ENCODE assay signal across 15 cellular contexts in genomic region chr4:8534601-8535000, GRCh38. TPM values are rescaled to one million over a fixed set of nuclear protein-coding genes. Genes with fewer than 3 reads are reported as not detected.
DNase-seq lines count a peak whose midpoint lies in the region; ATAC-seq and TF ChIP-seq lines count a peak whose summit lies in the region.
"Had no signal": no experiment of that assay in that cellular context is flagged by ENCODE, and none has a peak within 500 bp of the region (broad histone marks: within the 10 kb centered on the region; RNA-seq: fewer than 3 reads in every experiment).

No MANE protein-coding gene starts in this region.

- ATAC-seq in lower lobe of right lung (peak in 1 of 2 donors; percentile 3), GM19035 (IDR thresholded peaks at IDR 0.05; ENCODE audit: unreplicated experiment) (no peak), GM18519 (IDR thresholded peaks at IDR 0.05; ENCODE audit: low FRiP score, unreplicated experiment) (no peak)

- 0 out of 2 replicates have a peak, but pooled peaks cover 1% of the 10 kb centered on the region for H3K9me3 ChIP-seq in HUES64 (ENCODE audit: insufficient read depth, low read depth, low read length)
- H3K9me3 ChIP-seq in colonic mucosa, result no peaks in the 10 kb centered on the region
- no peaks in the 10 kb centered on the region for H3K9me3 ChIP-seq in lower lobe of right lung
- no peaks in the 10 kb centered on the region for H3K9me3 ChIP-seq in sigmoid colon
- H3K9me3 ChIP-seq: neutrophil, SK-N-SH had no signal

- WGBS in HUES64, result 78% methylated on average over 3 of the region's 3 CpGs
- 17 to 31% methylated on average over 3 of the region's 3 CpGs for WGBS in sigmoid colon, 2 donors

- TF ChIP-seq POLR2A in sigmoid colon (IDR thresholded peaks at IDR 0.05), result no peak

- TF ChIP-seq CTCF in colonic mucosa (IDR thresholded peaks at IDR 0.05) (no peak), lower lobe of right lung (IDR thresholded peaks at IDR 0.05) (no peak), sigmoid colon (IDR thresholded peaks at IDR 0.05) (no peak), GM10248 (IDR thresholded peaks at IDR 0.05; ENCODE audit: control extremely low read depth, extremely low read depth, low read depth, missing control alignments) (no peak)

- H3K4me3 ChIP-seq in HUES64 (ENCODE audit: low read length) (0 out of 2 replicates have a peak overlapping the region, but pooled peaks have one; percentile 11), colonic mucosa (no peak overlapping the region), lower lobe of right lung (no peak overlapping the region), sigmoid colon (no peak overlapping the region)
- H3K4me3 ChIP-seq: spleen had no signal

- POLR2A ChIA-PET in GM10248 (lab: Yijun Ruan, JAX), result no interaction called here

- TF ChIP-seq EP300 in sigmoid colon (IDR thresholded peaks at IDR 0.05), result no peak

- DNase-seq in colonic mucosa (no peak), lower lobe of right lung (no peak), sigmoid colon (no peak), GM10248 (ENCODE audit: extremely low spot score) (no peak), T-helper 9 cell (no peak)
- DNase-seq: DMS 273 treated with DMSO at 0.1 percent for 48 hours; effector CD8-positive, alpha-beta T cell; SK-N-SH; spleen; WERI-Rb-1 had no signal

- no peaks in the 10 kb centered on the region for H3K27me3 ChIP-seq in HUES64 (ENCODE audit: insufficient read depth, low read length)
- no peaks in the 10 kb centered on the region for H3K27me3 ChIP-seq in colonic mucosa
- no peaks in the 10 kb centered on the region for H3K27me3 ChIP-seq in lower lobe of right lung (ENCODE audit: low read depth)
- no peaks in the 10 kb centered on the region for H3K27me3 ChIP-seq in sigmoid colon
- H3K27me3 ChIP-seq: neutrophil, spleen had no signal

- H3K4me1 ChIP-seq in HUES64 (ENCODE audit: insufficient read depth, low read length) (peaks cover 22% of the 10 kb centered on the region), colonic mucosa (no peaks in the 10 kb centered on the region), lower lobe of right lung (peaks cover 31% of the 10 kb centered on the region), sigmoid colon (peaks cover 0 to 43% (median 34%) of the 10 kb centered on the region in 4 donors)

- H3K36me3 ChIP-seq in HUES64 (ENCODE audit: insufficient read depth, low read length), result no peaks in the 10 kb centered on the region
- no peaks in the 10 kb centered on the region for H3K36me3 ChIP-seq in colonic mucosa
- H3K36me3 ChIP-seq in lower lobe of right lung, result no peaks in the 10 kb centered on the region
- no peaks in the 10 kb centered on the region for H3K36me3 ChIP-seq in sigmoid colon
- H3K36me3 ChIP-seq: neutrophil, spleen, WERI-Rb-1 had no signal

- CTCF ChIA-PET in GM10248 (lab: Yijun Ruan, JAX), result interaction anchor here (1.8 kb wide), 2 partner anchors 12 to 66 kb away, joined by 5 to 6 read pairs; no protein-coding TSS in a partner anchor

- peak overlapping the region; percentile 32; the same call in 1 of the 2 replicates for H3K9ac ChIP-seq in HUES64 (ENCODE audit: low read depth, low read length)
- no peak overlapping the region for H3K9ac ChIP-seq in colonic mucosa (ENCODE audit: low read depth in 2 of 2, low read length in 2 of 2)
- H3K9ac ChIP-seq: SK-N-SH had no signal

- H3K27ac ChIP-seq in HUES64 (ENCODE audit: low read depth, low read length) (peak overlapping the region; percentile 76), colonic mucosa (peak overlapping the region; percentile 26), lower lobe of right lung (peak overlapping the region; percentile 57), sigmoid colon (peak overlapping the region in 3 of 4 donors; percentile 57 to 74 (median 61))
- H3K27ac ChIP-seq: neutrophil, WERI-Rb-1 had no signal

- intact Hi-C loops in colonic mucosa (cut with DNase I), result no loop called here
- intact Hi-C loops in lower lobe of right lung (cut with DNase I), result no loop called here
- intact Hi-C loops in sigmoid colon (cut with DNase I), result no loop called here

RNA-seq across cellular contexts. Expression of gene GPR78, which starts 45.6 kb away (rescaled TPM):
- 0.35 TPM for polyA plus RNA-seq in HUES64 (2013, experiment 1 of 2)
- 0.70 TPM for polyA plus RNA-seq in HUES64 (2013, experiment 2 of 2)
- not detected for total RNA-seq in colonic mucosa
- total RNA-seq in lower lobe of right lung, result 0.21 TPM
- total RNA-seq in sigmoid colon, result under 1 TPM in 1 of 4 donors, not detected in 3; 0.28 TPM
- polyA plus RNA-seq in sigmoid colon, result under 1 TPM in 1 of 3 donors, not detected in 2; 0.04 TPM
- total RNA-seq: activated CD8-positive, alpha-beta memory T cell treated with anti-CD3 and anti-CD28 coated beads for 36 hours had no signal
- polyA plus RNA-seq: SK-N-SH had no signal

RNA-seq across cellular contexts. Expression of gene CPZ, which starts 58.0 kb away (rescaled TPM):
- 9.1 TPM for polyA plus RNA-seq in HUES64 (2013, experiment 1 of 2)
- polyA plus RNA-seq in HUES64 (2013, experiment 2 of 2), result 9.4 TPM
- total RNA-seq in colonic mucosa, result 1 to 10 TPM; 1.2 to 1.5 TPM
- 6.0 TPM for total RNA-seq in lower lobe of right lung
- 1 to 10 TPM in 3 of 4 donors, under 1 TPM in 1; 0.54 to 8.3 (median 3.0) TPM for total RNA-seq in sigmoid colon
- 1 to 10 TPM in 2 of 3 donors, under 1 TPM in 1; 0.46 to 2.4 (median 1.8) TPM for polyA plus RNA-seq in sigmoid colon
- total RNA-seq: activated CD8-positive, alpha-beta memory T cell treated with anti-CD3 and anti-CD28 coated beads for 36 hours had no signal
- polyA plus RNA-seq: SK-N-SH had no signal

Comparison
In these comparisons a context has a peak if more than half of its experiments do, and no peak if none do; other contexts are left out.
1. H3K27ac ChIP-seq: peak in every context shown above with its lines; median percentile 76 in HUES64; 61 in sigmoid colon; 57 in lower lobe of right lung; 26 in colonic mucosa.